In the genomic region with DNA sequence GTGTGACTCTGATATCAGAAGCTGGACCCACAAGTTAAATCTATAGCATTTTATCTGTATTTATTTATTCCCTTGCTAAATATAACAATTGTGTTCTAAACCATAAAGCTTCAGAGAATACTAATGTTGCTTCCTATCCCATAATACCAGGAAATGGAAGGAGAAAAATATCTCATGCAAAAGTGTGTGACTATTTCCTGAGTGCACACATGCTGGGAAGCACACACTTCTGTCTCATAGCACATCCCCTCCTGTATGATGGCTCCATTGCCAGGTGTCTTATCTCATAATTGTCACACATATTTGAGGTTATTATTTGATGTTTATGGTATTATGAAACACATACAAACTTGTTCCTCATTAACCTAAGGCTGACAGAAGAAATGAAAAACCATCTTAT, we compare ENCODE assay signal across 18 cellular contexts.
A peak's percentile ranks its signal among the peaks of the same experiment; 100 is the strongest.
DNase-seq lines count a peak whose midpoint lies in the region; ATAC-seq and TF ChIP-seq lines count a peak whose summit lies in the region.
"Had no signal": no experiment of that assay in that cellular context is flagged by ENCODE, and none has a peak within 500 bp of the region (broad histone marks: within the 10 kb centered on the region; RNA-seq: fewer than 3 reads in every experiment).

No MANE protein-coding gene starts in this region.

- POLR2A ChIA-PET in GM10248 (lab: Yijun Ruan, JAX) = no interaction called here

- DNase-seq in HCEC 1CT (peak; percentile 30), dermis blood vessel endothelial cell (peak; percentile 31), left colon (no peak), aorta (no peak), GM10248 (ENCODE audit: extremely low spot score) (no peak)
- peak; percentile 14 for DNase-seq in Jurkat, Clone E6-1 (ENCODE audit: low read depth, low spot score)
- DNase-seq: ACHN; AML-193; Caco-2; CD4-positive, alpha-beta T cell; DMS79 treated with DMSO at 0.1 percent for 48 hours; GF-D8; H9; IMR-90; KBM-7 had no signal

- intact Hi-C loops in left colon (cut with DNase I, micrococcal nuclease) = no loop called here
- intact Hi-C loops in aorta (cut with DNase I) = no loop called here

- H3K4me1 ChIP-seq in aorta (ENCODE audit: control insufficient read depth in 1 of 2, insufficient read depth in 2 of 2, low read length in 2 of 2) = no peaks in the 10 kb centered on the region
- H3K4me1 ChIP-seq: Caco-2 had no signal

- ATAC-seq in left colon = peak; percentile 81
- no peak for ATAC-seq in aorta (ENCODE audit: low FRiP score)
- ATAC-seq in HG03045 (IDR thresholded peaks at IDR 0.05; ENCODE audit: unreplicated experiment) = no peak
- ATAC-seq: GM12878 had no signal

- no peak overlapping the region for H3K4me3 ChIP-seq in Jurkat, Clone E6-1 (ENCODE audit: low read length)
- H3K4me3 ChIP-seq in aorta (ENCODE audit: low read length in 2 of 2) = no peak overlapping the region
- H3K4me3 ChIP-seq: GM12878 had no signal

- CTCF ChIA-PET in GM10248 (lab: Yijun Ruan, JAX) = interaction anchor here (0.6 to 2.6 kb wide), 3 partner anchors 14 to 532 kb away, joined by 3 to 7 read pairs (median 4); no protein-coding TSS in a partner anchor

- TF ChIP-seq CTCF in GM10248 (IDR thresholded peaks at IDR 0.05; ENCODE audit: control extremely low read depth, extremely low read depth, low read depth, missing control alignments) = no peak

- H3K9me3 ChIP-seq in aorta (ENCODE audit: control insufficient read depth, low read length) = no peaks in the 10 kb centered on the region
- H3K9me3 ChIP-seq: Caco-2 had no signal

- no peaks in the 10 kb centered on the region for H3K27me3 ChIP-seq in aorta (ENCODE audit: control insufficient read depth in 1 of 2, insufficient read depth in 2 of 2, low read length in 1 of 2)

- H3K36me3 ChIP-seq in aorta (ENCODE audit: control insufficient read depth in 1 of 2, insufficient read depth in 2 of 2, low read length in 1 of 2) = no peaks in the 10 kb centered on the region

- no peak overlapping the region for H3K27ac ChIP-seq in aorta (ENCODE audit: low read depth in 1 of 2, low read length in 2 of 2)
- H3K27ac ChIP-seq: C4-2B had no signal

Comparison
In these comparisons a context has a peak if more than half of its experiments do, and no peak if none do; other contexts are left out.
1. DNase-seq: peak in HCEC 1CT (single experiment), Jurkat, Clone E6-1 (single experiment) and dermis blood vessel endothelial cell (single experiment); none in left colon (0 of 2), aorta (0 of 2) and GM10248 (single experiment).